8 cellular contexts compared by ENCODE assay signal in genomic region chr1:234977891-234978396, GRCh38.
DNase-seq lines count a peak whose midpoint lies in the region; ATAC-seq, FAIRE-seq and TF ChIP-seq lines count a peak whose summit lies in the region.

No MANE protein-coding gene starts in this region.

- H2AFZ ChIP-seq in ACC112 (ENCODE audit: low read length, unreplicated experiment) (no peak overlapping the region), Karpas-422 (ENCODE audit: low read length) (no peak overlapping the region), GM23338 (no peak overlapping the region)

- peaks cover 14 to 53% of the 10 kb centered on the region in 2 donors for H3K36me3 Mint-ChIP-seq in activated naive CD4-positive, alpha-beta T cell treated with anti-CD3 and anti-CD28 coated beads, Interleukin-2, amount 50 U/mL, for 72 hours
- H3K36me3 Mint-ChIP-seq in GM23338 (ENCODE audit: low read depth): no peaks in the 10 kb centered on the region

- H3K79me2 ChIP-seq in ACC112 (ENCODE audit: control insufficient read depth, insufficient read depth, low read length, unreplicated experiment) (no peaks in the 10 kb centered on the region), Karpas-422 (ENCODE audit: low read length) (no peaks in the 10 kb centered on the region), GM23338 (replicated peaks; ENCODE audit: insufficient read depth) (no peaks in the 10 kb centered on the region)

- H3K36me3 ChIP-seq in ACC112 (ENCODE audit: insufficient read depth, low read length) (no peaks in the 10 kb centered on the region), Karpas-422 (ENCODE audit: insufficient read depth, low read length) (no peaks in the 10 kb centered on the region), mucosa of stomach (ENCODE audit: control insufficient read depth, insufficient read depth, low read length) (no peaks in the 10 kb centered on the region), GM23338 (ENCODE audit: insufficient read depth) (no peaks in the 10 kb centered on the region)

- H3K9me3 ChIP-seq in Karpas-422 (ENCODE audit: low read length): no peaks in the 10 kb centered on the region
- H3K9me3 ChIP-seq in mucosa of stomach (ENCODE audit: control insufficient read depth, low read length): no peaks in the 10 kb centered on the region

- H3K27ac ChIP-seq in ACC112 (ENCODE audit: low read depth, low read length): peak overlapping the region; percentile 100
- no peak overlapping the region for H3K27ac ChIP-seq in Karpas-422 (ENCODE audit: low read length)
- no peak overlapping the region for H3K27ac ChIP-seq in GM23338 (ENCODE audit: low read depth)

- no peak for TF ChIP-seq POLR2A in GM12891 (IDR thresholded peaks at IDR 0.05; ENCODE audit: low read depth, low read length)

- no peaks in the 10 kb centered on the region for H3K9me2 ChIP-seq in Karpas-422 (replicated peaks; ENCODE audit: insufficient read depth, low read length)
- H3K9me2 ChIP-seq in GM23338 (ENCODE audit: insufficient read depth): 0 out of 2 replicates have a peak, but pooled peaks cover 1% of the 10 kb centered on the region

- no peak for FAIRE-seq in GM12891 (lab: Jason Lieb, UNC)

- H3K27me3 ChIP-seq in ACC112 (ENCODE audit: insufficient read depth, low read length): no peaks in the 10 kb centered on the region
- no peaks in the 10 kb centered on the region for H3K27me3 ChIP-seq in Karpas-422 (ENCODE audit: low read length)
- no peaks in the 10 kb centered on the region for H3K27me3 ChIP-seq in mucosa of stomach (ENCODE audit: control insufficient read depth, insufficient read depth, low read length)
- no peaks in the 10 kb centered on the region for H3K27me3 ChIP-seq in GM23338 (ENCODE audit: insufficient read depth)

- DNase-seq in Karpas-422 (no peak), GM12891 (ENCODE audit: insufficient read length, low spot score) (no peak), GM23338 (ENCODE audit: low spot score) (no peak), AML-193 (lab: John Stamatoyannopoulos, UW) (no peak)
- DNase-seq in activated naive CD4-positive, alpha-beta T cell treated with anti-CD3 and anti-CD28 coated beads, Interleukin-2, amount 50 U/mL, for 72 hours (ENCODE audit: low spot score in 2 of 2): no peak

- H3K4me3 ChIP-seq in ACC112 (ENCODE audit: low read depth, low read length) (peak overlapping the region; percentile 27; the same call in 1 of the 2 replicates), Karpas-422 (ENCODE audit: low read length) (peak overlapping the region; percentile 5; the same call in 1 of the 2 replicates), mucosa of stomach (ENCODE audit: low read length) (peak overlapping the region; percentile 2), GM23338 (no peak overlapping the region)

- ATAC-seq in activated naive CD4-positive, alpha-beta T cell treated with anti-CD3 and anti-CD28 coated beads, Interleukin-2, amount 50 U/mL, for 72 hours: no peak
- ATAC-seq in GM23338 (no peak), GM21515 (IDR thresholded peaks at IDR 0.05; ENCODE audit: unreplicated experiment) (no peak)

- peak overlapping the region; percentile 24 to 92 for H3K27ac Mint-ChIP-seq in activated naive CD4-positive, alpha-beta T cell treated with anti-CD3 and anti-CD28 coated beads, Interleukin-2, amount 50 U/mL, for 72 hours
- H3K27ac Mint-ChIP-seq in GM23338: no peak overlapping the region

- H3K9ac ChIP-seq in Karpas-422 (ENCODE audit: low read length) (peak overlapping the region; percentile 20), mucosa of stomach (ENCODE audit: low read length) (peak overlapping the region; percentile 20)

- H4K20me1 ChIP-seq in Karpas-422 (ENCODE audit: insufficient read depth, low read depth, low read length) (no peaks in the 10 kb centered on the region), GM23338 (replicated peaks; ENCODE audit: insufficient read depth) (no peaks in the 10 kb centered on the region)

- no peak for TF ChIP-seq CTCF in GM23338 (conservative IDR thresholded peaks at IDR 0.05; ENCODE audit: low read depth in 2 of 2)

- H3K4me3 Mint-ChIP-seq in GM23338: no peak overlapping the region

- H3K4me1 ChIP-seq in ACC112 (ENCODE audit: control insufficient read depth, insufficient read depth, low read length, unreplicated experiment): peaks cover 77% of the 10 kb centered on the region
- peaks cover 42% of the 10 kb centered on the region for H3K4me1 ChIP-seq in Karpas-422 (ENCODE audit: low read length)
- H3K4me1 ChIP-seq in mucosa of stomach (ENCODE audit: control insufficient read depth, insufficient read depth, low read length): peaks cover 78% of the 10 kb centered on the region
- H3K4me1 ChIP-seq in GM23338 (ENCODE audit: insufficient read depth): peaks cover 7% of the 10 kb centered on the region; the same call in 1 of the 2 replicates

- peaks cover 5% of the 10 kb centered on the region for H3K27me3 Mint-ChIP-seq in GM23338 (ENCODE audit: insufficient read depth, low read depth, poor library complexity)

- H3K4me1 Mint-ChIP-seq in GM23338: peaks cover 17% of the 10 kb centered on the region

- H3K4me2 ChIP-seq in Karpas-422 (ENCODE audit: low read depth, low read length, poor library complexity, severe bottlenecking) (peak overlapping the region; percentile 48), GM23338 (no peak overlapping the region)

- H3F3A ChIP-seq in GM23338 (replicated peaks; ENCODE audit: low read depth): no peaks in the 10 kb centered on the region

- H3K9me3 Mint-ChIP-seq in activated naive CD4-positive, alpha-beta T cell treated with anti-CD3 and anti-CD28 coated beads, Interleukin-2, amount 50 U/mL, for 72 hours: peaks cover 8 to 16% of the 10 kb centered on the region in 2 donors
- H3K9me3 Mint-ChIP-seq in GM23338: no peaks in the 10 kb centered on the region

TF ChIP-seq in GM12891, 5 proteins besides CTCF, POLR2A, EP300 and RAD21:
- TF ChIP-seq TAF1 (IDR thresholded peaks at IDR 0.05; ENCODE audit: low read depth, low read length) (no peak), PAX5 (IDR thresholded peaks at IDR 0.05; ENCODE audit: insufficient read depth, low read length, severe bottlenecking) (no peak), SPI1 (IDR thresholded peaks at IDR 0.05; ENCODE audit: low read depth, low read length) (no peak), POLR2AphosphoS5 (IDR thresholded peaks at IDR 0.05; ENCODE audit: low read depth, low read length) (no peak), POU2F2 (IDR thresholded peaks at IDR 0.05; ENCODE audit: low read depth, low read length) (no peak)

TF ChIP-seq in GM23338, 12 proteins besides CTCF, POLR2A, EP300 and RAD21 (continues in another document):
- TF ChIP-seq EZH2phosphoT487 (IDR thresholded peaks at IDR 0.05; ENCODE audit: unreplicated experiment): no peak
- no peak for TF ChIP-seq POLR2AphosphoS5 (IDR thresholded peaks at IDR 0.05; ENCODE audit: low read depth)
- no peak for TF ChIP-seq EZH2 (IDR thresholded peaks at IDR 0.05; ENCODE audit: low read depth, unreplicated experiment)
- TF ChIP-seq CREB1 (CRISPR knock-in tag; IDR thresholded peaks at IDR 0.05; ENCODE audit: low read depth): no peak
